Comparison of ENCODE assay signal across 8 cellular contexts in genomic region chr6:113879186-113880096, GRCh38. TPM values are rescaled to one million over a fixed set of nuclear protein-coding genes. Genes with fewer than 3 reads are reported as not detected.
A peak's percentile ranks its signal among the peaks of the same experiment; 100 is the strongest.
DNase-seq lines count a peak whose midpoint lies in the region; ATAC-seq, FAIRE-seq and TF ChIP-seq lines count a peak whose summit lies in the region.

No MANE protein-coding gene starts in this region.

- H3K27me3 ChIP-seq in K562 (ENCODE audit: control insufficient read depth in 2 of 2, insufficient read depth in 2 of 2, low read length in 2 of 2), result no peaks in the 10 kb centered on the region
- no peaks in the 10 kb centered on the region for H3K27me3 ChIP-seq in spleen (replicated peaks in 1 of 7)
- no peaks in the 10 kb centered on the region for H3K27me3 ChIP-seq in effector memory CD4-positive, alpha-beta T cell (replicated peaks; ENCODE audit: control insufficient read depth, insufficient read depth, low read length, poor library complexity, severe bottlenecking)

- CTCF ChIA-PET in K562 (lab: Yijun Ruan, JAX; ENCODE audit: low intra/inter-chr PET ratio), result interaction anchor here (0.5 kb wide), 1 partner anchor 999 kb away, joined by 3 read pairs; no protein-coding TSS in a partner anchor

- FAIRE-seq in K562 (lab: Jason Lieb, UNC), result peak; percentile 83

- TF ChIP-seq RAD21 in K562 (CRISPR knock-in tag; conservative IDR thresholded peaks at IDR 0.05 in 1 of 2, IDR thresholded peaks at IDR 0.05 in 1 of 2), result peak; percentile 74 to 82

- no peak overlapping the region for H2AFZ ChIP-seq in K562 (ENCODE audit: low read depth, low read length)

- H3K4me1 ChIP-seq in K562 (replicated peaks in 1 of 2; ENCODE audit: control insufficient read depth in 2 of 2, insufficient read depth in 2 of 2, low read length in 2 of 2) (no peaks in the 10 kb centered on the region), spleen (peaks cover 0 to 28% (median 13%) of the 10 kb centered on the region in 6 donors)
- no peaks in the 10 kb centered on the region for H3K4me1 ChIP-seq in effector memory CD4-positive, alpha-beta T cell (ENCODE audit: control insufficient read depth, insufficient read depth, low read length, poor library complexity, severe bottlenecking)

- H3K9ac ChIP-seq in K562 (ENCODE audit: insufficient read depth in 1 of 2, low read depth in 2 of 2, low read length in 2 of 2), result no peak overlapping the region

- no peaks in the 10 kb centered on the region for H3K9me1 ChIP-seq in K562 (ENCODE audit: control insufficient read depth, insufficient read depth, low read length)

- BruUV-seq in K562 (replicated peaks; lab: Mats Ljungman, UMichigan), result no TSS peak

- ATAC-seq in GM21526 (IDR thresholded peaks at IDR 0.05; ENCODE audit: low FRiP score, unreplicated experiment) (peak; percentile 95), HG03571 (IDR thresholded peaks at IDR 0.05; ENCODE audit: unreplicated experiment) (peak; percentile 99), K562 (peak; percentile 99)

- no peaks in the 10 kb centered on the region for H4K20me1 ChIP-seq in K562 (replicated peaks; ENCODE audit: control insufficient read depth, insufficient read depth, low read length)

- POLR2A ChIA-PET in K562 (lab: Yijun Ruan, JAX), result interaction anchor here (1.1 kb wide), 1 partner anchor 9 kb away, joined by 4 read pairs; no protein-coding TSS in a partner anchor

- no peaks in the 10 kb centered on the region for H3K79me2 ChIP-seq in K562 (ENCODE audit: control insufficient read depth, insufficient read depth, low read length)

- no peak overlapping the region for H3K4me2 ChIP-seq in K562 (ENCODE audit: insufficient read depth, low read length)

- peak; percentile 77 for DNase-seq in GM03348 (ENCODE audit: low spot score)
- DNase-seq in NCI-H526 (lab: John Stamatoyannopoulos, UW), result peak; percentile 60 to 77
- DNase-seq in K562 (ENCODE audit: extremely low read depth in 1 of 4, low spot score in 3 of 4), result peak; percentile 36 to 66 (median 50)
- DNase-seq in inferior parietal cortex (ENCODE audit: extremely low spot score), result peak; percentile 75
- DNase-seq in spleen, result no peak
- no peak for DNase-seq in effector memory CD4-positive, alpha-beta T cell

- in situ Hi-C loops in K562 (cut with MboI), result no loop called here

- H3K36me3 ChIP-seq in K562 (ENCODE audit: control insufficient read depth, insufficient read depth, low read length) (no peaks in the 10 kb centered on the region), spleen (no peaks in the 10 kb centered on the region)
- H3K36me3 ChIP-seq in effector memory CD4-positive, alpha-beta T cell (ENCODE audit: control insufficient read depth, insufficient read depth, low read length), result no peaks in the 10 kb centered on the region

- TF ChIP-seq CTCF in K562 (IDR thresholded peaks at IDR 0.05 in 2 of 3, conservative IDR thresholded peaks at IDR 0.05 in 1 of 3; ENCODE audit: insufficient read depth in 2 of 3, low read depth in 1 of 3, low read length in 3 of 3) (peak; percentile 53 to 76 (median 54)), spleen (IDR thresholded peaks at IDR 0.05 in 8 of 11, conservative IDR thresholded peaks at IDR 0.05 in 3 of 11) (peak in 10 of 11 experiments; percentile 24 to 74 (median 56))

- H3K27ac ChIP-seq in K562 (ENCODE audit: extremely low read depth, low read depth, low read length) (no peak overlapping the region), spleen (peak overlapping the region in 7 of 8 donors; percentile 11 to 49 (median 38))
- H3K27ac ChIP-seq in effector memory CD4-positive, alpha-beta T cell (ENCODE audit: insufficient read depth, low read length, poor library complexity, severe bottlenecking), result no peak overlapping the region

- no peak for TF ChIP-seq EP300 in K562 (IDR thresholded peaks at IDR 0.05; ENCODE audit: low read length)

- H3K9me3 ChIP-seq in K562 (replicated peaks; ENCODE audit: control insufficient read depth, insufficient read depth, low read depth, low read length) (no peaks in the 10 kb centered on the region), spleen (no peaks in the 10 kb centered on the region)
- no peaks in the 10 kb centered on the region for H3K9me3 ChIP-seq in effector memory CD4-positive, alpha-beta T cell (ENCODE audit: control insufficient read depth, low read length)

- 6% methylated on average over 6 of the region's 6 CpGs for WGBS in K562 (ENCODE audit: insufficient coverage, low coverage, missing lambda C conversion rate)
- WGBS in spleen, 5 donors, result 12 to 20% (median 17%) methylated on average over 6 of the region's 6 CpGs

- no peak for TF ChIP-seq POLR2A in K562 (conservative IDR thresholded peaks at IDR 0.05)
- TF ChIP-seq POLR2A in spleen (IDR thresholded peaks at IDR 0.05), result no peak

- intact Hi-C loops in K562 (cut with micrococcal nuclease), result loop anchor here (5.0 kb wide), 1 partner anchor 572 kb away; no protein-coding TSS in a partner anchor
- intact Hi-C loops in spleen (cut with DNase I; ENCODE audit: low total_unique reads), result no loop called here

- H3K4me3 ChIP-seq in K562, result no peak overlapping the region
- peak overlapping the region in 2 of 8 donors; percentile 3 to 24 for H3K4me3 ChIP-seq in spleen
- H3K4me3 ChIP-seq in effector memory CD4-positive, alpha-beta T cell (ENCODE audit: insufficient read depth, low read depth, low read length, poor library complexity, severe bottlenecking), result no peak overlapping the region

TF ChIP-seq in K562, 482 proteins besides CTCF, POLR2A, EP300 and RAD21:
- peak; percentile 27; the same call in 1 of the 2 replicates for TF ChIP-seq SMC3 (conservative IDR thresholded peaks at IDR 0.05; ENCODE audit: insufficient read depth, low read depth, low read length)
- 0 out of 2 replicates have a peak, but pooled peaks have one; percentile 11 for TF ChIP-seq CREM (IDR thresholded peaks at IDR 0.05; ENCODE audit: low read depth)
- TF ChIP-seq HEY1 (CRISPR knock-in tag; IDR thresholded peaks at IDR 0.05; ENCODE audit: borderline replicate concordance), result no peak

RNA-seq across cellular contexts. Expression of gene MARCKS, which starts 22.3 kb away (rescaled TPM):
- 0.09 TPM in 1 of 2 replicates, not detected in the other for total RNA-seq in K562 (2011; cell fraction: chromatin; rRNA removed; ENCODE audit: low replicate concordance)
- total RNA-seq in K562 (2011; cell fraction: nucleolus; rRNA removed), result under 0.01 TPM in 1 of 2 replicates, not detected in the other
- total RNA-seq in K562 (2011; cell fraction: nucleoplasm; rRNA removed), result 0.15 and 0.23 TPM in 2 replicates
- total RNA-seq in K562 (2014; rRNA removed), result 1.9 and 2.5 TPM in 2 replicates
- total RNA-seq in K562 (2014; rRNA removed; fragmentation: Illumina TruSeq; extraction: Trizol), result 0.98 and 1.2 TPM in 2 replicates
- 0.68 and 0.69 TPM in 2 replicates for total RNA-seq in K562 (2015; rRNA removed; fragmentation: Illumina TruSeq; extraction: Trizol)
- 2.7 and 2.9 TPM in 2 replicates for total RNA-seq in K562 (2021)
- polyA plus RNA-seq in K562 (2011; rRNA removed), result 0.09 and 0.15 TPM in 2 replicates
- polyA plus RNA-seq in K562 (2011; cell fraction: cytosol; rRNA removed), result 0.06 and 0.07 TPM in 2 replicates
- polyA plus RNA-seq in K562 (2011; cell fraction: nucleus; rRNA removed), result 0.06 and 0.07 TPM in 2 replicates
- 1.4 and 6.3 TPM in 2 replicates for polyA plus RNA-seq in K562 (2012)
- 0.89 and 0.91 TPM in 2 replicates for polyA plus RNA-seq in K562 (2014; fragmentation: Illumina TruSeq; extraction: Trizol)
- polyA plus RNA-seq in K562 (2014; fragmentation: Nextera tagmentation; extraction: Ambion mirVana), result 1 to 10 TPM; 1.0 to 1.9 TPM
- polyA plus RNA-seq in K562 (2014; rRNA removed), result 1.1 and 1.7 TPM in 2 replicates
- 0.03 and 0.07 TPM in 2 replicates for polyA minus RNA-seq in K562 (2011; rRNA and poly(A)+ RNA removed)
- polyA minus RNA-seq in K562 (2011; cell fraction: cytosol; rRNA and poly(A)+ RNA removed), result not detected in 2 replicates
- polyA minus RNA-seq in K562 (2011; cell fraction: nucleus; rRNA and poly(A)+ RNA removed), result 0.11 TPM in 1 of 2 replicates, not detected in the other
- 100 to 1,000 TPM in 3 of 7 donors, 10 to 100 TPM in 4; 56.2 to 119 (median 83.1) TPM for total RNA-seq in spleen
- 10 to 100 TPM; 43.4 to 65.1 (median 49.5) TPM for polyA plus RNA-seq in spleen

Comparison
In these comparisons a context has a peak if more than half of its experiments do, and no peak if none do; other contexts are left out.
1. DNase-seq: peak in GM03348 (single experiment), NCI-H526 (2 of 2), K562 (4 of 4) and inferior parietal cortex (single experiment); none in spleen (single experiment) and effector memory CD4-positive, alpha-beta T cell (0 of 3).
2. H3K27ac ChIP-seq: peak in spleen (7 of 8); none in K562 (single experiment) and effector memory CD4-positive, alpha-beta T cell (single experiment).
3. RNA of gene MARCKS, which starts 22.3 kb away (total RNA-seq): 56.2 to 119 TPM in spleen; under 0.01 to 2.9 TPM in K562; every median in the first group is over 10 times any median in the second.
4. Peak in every context shown above with its lines, with median percentiles within 50 percentile points of each other: ATAC-seq.